19 cellular contexts compared by ENCODE assay signal in the genomic region with DNA sequence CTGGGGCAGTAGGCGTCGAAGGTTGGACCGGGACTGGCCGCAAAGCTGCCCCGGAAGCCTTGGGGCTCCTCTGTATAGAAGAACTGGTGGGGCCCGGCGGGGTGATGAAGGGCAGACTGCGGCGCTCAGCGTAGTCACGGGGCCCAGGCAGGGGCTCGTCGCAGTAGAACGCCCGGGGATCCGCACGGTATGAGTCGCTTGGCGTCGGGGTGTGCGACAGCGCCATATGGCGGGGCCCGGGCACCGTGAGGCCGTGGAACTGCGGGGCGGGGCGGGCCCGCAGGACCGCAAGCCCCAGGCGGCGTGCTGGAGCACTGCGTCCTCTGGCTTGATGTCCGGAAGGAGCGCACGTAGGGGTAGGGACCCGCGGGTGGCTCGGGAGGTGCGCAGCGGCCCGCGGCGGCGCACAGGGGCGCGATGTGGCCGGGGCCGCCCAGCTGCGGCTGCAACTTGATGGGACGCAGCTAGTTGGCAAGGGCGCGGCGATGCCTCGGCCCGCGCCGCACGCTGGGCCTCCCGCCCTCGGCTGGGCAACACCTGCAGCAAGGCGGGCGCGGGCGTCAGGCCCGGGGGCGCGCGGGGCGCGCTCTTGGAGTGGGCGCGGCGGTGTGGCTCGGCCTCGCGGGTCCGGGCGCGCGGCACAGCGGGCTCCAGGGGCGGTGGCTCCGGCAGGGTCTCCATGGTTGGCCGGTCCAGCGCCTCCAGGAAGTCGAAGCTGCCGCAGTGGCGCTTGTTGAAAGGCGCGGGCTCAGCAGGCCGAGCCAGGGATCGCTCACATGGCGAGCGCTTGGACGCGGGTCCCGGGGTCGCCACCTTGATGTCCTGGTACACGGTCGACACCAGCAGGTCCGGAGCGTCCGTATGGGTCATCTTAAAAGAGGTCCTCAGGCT.
A peak's percentile ranks its signal among the peaks of the same experiment; 100 is the strongest.
DNase-seq lines count a peak whose midpoint lies in the region; ATAC-seq and TF ChIP-seq lines count a peak whose summit lies in the region.
"Had no signal": no experiment of that assay in that cellular context is flagged by ENCODE, and none has a peak within 500 bp of the region (broad histone marks: within the 10 kb centered on the region; RNA-seq: fewer than 3 reads in every experiment).

No MANE protein-coding gene starts in this region.

- BruUV-seq in PC-3 (replicated peaks; lab: Mats Ljungman, UMichigan), result no TSS peak

- intact Hi-C loops in PC-3 (cut with micrococcal nuclease) (no loop called here), testis (cut with DNase I; ENCODE audit: low total_unique reads) (no loop called here)

- H3K14ac ChIP-seq in neuronal stem cell (ENCODE audit: low read length), result no peak overlapping the region

- no peaks in the 10 kb centered on the region for H3K79me2 ChIP-seq in PC-3 (ENCODE audit: low read length)

- H3K4me2 ChIP-seq in PC-3 (ENCODE audit: low read length), result peak overlapping the region; percentile 48; the same call in 1 of the 2 replicates
- H3K4me2 ChIP-seq in neuronal stem cell (ENCODE audit: insufficient read depth, low read length, poor library complexity, severe bottlenecking), result peak overlapping the region; percentile 18

- no peak overlapping the region for H2BK120ac ChIP-seq in neuronal stem cell (ENCODE audit: low read depth, low read length)

- TF ChIP-seq CTCF in PC-3 (conservative IDR thresholded peaks at IDR 0.05; ENCODE audit: low read depth, low read length), result no peak
- no peak for TF ChIP-seq CTCF in glutamatergic neuron (IDR thresholded peaks at IDR 0.05; ENCODE audit: partially characterized antibody, unreplicated experiment)
- no peak for TF ChIP-seq CTCF in testis (IDR thresholded peaks at IDR 0.05)
- no peak for TF ChIP-seq CTCF in osteocyte (IDR thresholded peaks at IDR 0.05)

- H3K79me1 ChIP-seq in neuronal stem cell (ENCODE audit: low read depth, low read length), result no peaks in the 10 kb centered on the region

- H3K27ac ChIP-seq in PC-3 (ENCODE audit: low read length), result no peak overlapping the region
- H3K27ac ChIP-seq in neuronal stem cell (replicated peaks; ENCODE audit: low read length), result no peak overlapping the region
- no peak overlapping the region for H3K27ac ChIP-seq in testis

- H3K27me3 Mint-ChIP-seq in glutamatergic neuron (ENCODE audit: unreplicated experiment), result peaks cover 7% of the 10 kb centered on the region
- H3K27me3 Mint-ChIP-seq in osteocyte (ENCODE audit: unreplicated experiment), result no peaks in the 10 kb centered on the region

- H3K9me3 ChIP-seq in PC-3 (ENCODE audit: low read length) (no peaks in the 10 kb centered on the region), neuronal stem cell (replicated peaks in 1 of 2; ENCODE audit: control insufficient read depth in 2 of 2, insufficient read depth in 1 of 2, low read depth in 1 of 2, low read length in 2 of 2) (peaks cover 0 to 2% of the 10 kb centered on the region in 2 donors), testis (no peaks in the 10 kb centered on the region)
- H3K9me3 ChIP-seq: MG63 had no signal

- no peak overlapping the region for H2AK5ac ChIP-seq in neuronal stem cell (ENCODE audit: low read depth, low read length)

- no peaks in the 10 kb centered on the region for H3F3A ChIP-seq in PC-3 (ENCODE audit: low read length, unreplicated experiment)

- POLR2A ChIA-PET in PC-3 (lab: Charles Lee; ENCODE audit: unreplicated experiment), result no interaction called here

- DNase-seq in PC-3 (no peak), glutamatergic neuron (peak; percentile 57), neuronal stem cell (ENCODE audit: low spot score) (no peak), testis (peak; percentile 25), osteocyte (ENCODE audit: extremely low spot score, unreplicated experiment) (no peak)
- no peak for DNase-seq in stimulated activated naive CD4-positive, alpha-beta T cell (lab: John Stamatoyannopoulos, UW)
- DNase-seq: ACHN, AML-193, DMS 273 treated with DMSO at 0.1 percent for 48 hours, GF-D8, GOT3, MG63, NCI-H1105, NCI-H187, NCI-H226, NCI-H524 treated with DMSO at 0.1 percent for 48 hours had no signal

- no peaks in the 10 kb centered on the region for H3K4me1 ChIP-seq in PC-3 (ENCODE audit: insufficient read depth, low read length)
- H3K4me1 ChIP-seq in neuronal stem cell (ENCODE audit: control insufficient read depth in 2 of 2, insufficient read depth in 1 of 2, low read depth in 1 of 2, low read length in 2 of 2), result no peaks in the 10 kb centered on the region
- no peaks in the 10 kb centered on the region for H3K4me1 ChIP-seq in testis

- no peak overlapping the region for H3K4ac ChIP-seq in neuronal stem cell (ENCODE audit: low read length)

- H3K36me3 Mint-ChIP-seq in glutamatergic neuron (ENCODE audit: unreplicated experiment) (no peaks in the 10 kb centered on the region), osteocyte (ENCODE audit: unreplicated experiment) (no peaks in the 10 kb centered on the region)
- H3K36me3 Mint-ChIP-seq: CD14-positive monocyte had no signal

- no peaks in the 10 kb centered on the region for H3K36me3 ChIP-seq in PC-3 (ENCODE audit: low read depth, low read length)
- no peaks in the 10 kb centered on the region for H3K36me3 ChIP-seq in neuronal stem cell (replicated peaks in 1 of 2; ENCODE audit: control insufficient read depth in 2 of 2, insufficient read depth in 2 of 2, low read length in 2 of 2)
- H3K36me3 ChIP-seq in testis (ENCODE audit: low read depth, missing control alignments), result no peaks in the 10 kb centered on the region
- H3K36me3 ChIP-seq: MG63 had no signal

- H4K8ac ChIP-seq in neuronal stem cell (ENCODE audit: low read depth, low read length), result no peak overlapping the region

- H2AFZ ChIP-seq in PC-3 (ENCODE audit: low read length) (0 out of 2 replicates have a peak overlapping the region, but pooled peaks have one; percentile 42), neuronal stem cell (ENCODE audit: low read length) (no peak overlapping the region)

- H2BK5ac ChIP-seq in neuronal stem cell (ENCODE audit: low read length), result no peak overlapping the region

- no peak overlapping the region for H2BK15ac ChIP-seq in neuronal stem cell (ENCODE audit: low read length)

- H3K9ac ChIP-seq in PC-3 (ENCODE audit: low read length) (no peak overlapping the region), neuronal stem cell (ENCODE audit: low read depth, low read length, poor library complexity) (no peak overlapping the region)

- no peak overlapping the region for H3K18ac ChIP-seq in neuronal stem cell (ENCODE audit: low read length)

- H2BK12ac ChIP-seq in neuronal stem cell (ENCODE audit: low read length), result no peak overlapping the region

- H3K27me3 ChIP-seq in PC-3 (ENCODE audit: low read length) (no peaks in the 10 kb centered on the region), neuronal stem cell (ENCODE audit: control insufficient read depth in 3 of 3, insufficient read depth in 3 of 3, low read depth in 1 of 3, low read length in 3 of 3) (no peaks in the 10 kb centered on the region), testis (no peaks in the 10 kb centered on the region)
- H3K27me3 ChIP-seq: MG63 had no signal

- H3K4me3 ChIP-seq in PC-3 (ENCODE audit: low read length), result peak overlapping the region; percentile 43; the same call in 1 of the 2 replicates
- H3K4me3 ChIP-seq in neuronal stem cell (ENCODE audit: low read length in 2 of 2), result no peak overlapping the region
- peak overlapping the region in 1 of 2 donors; percentile 45 for H3K4me3 ChIP-seq in testis
- H3K4me3 ChIP-seq: MG63 had no signal

- H3K4me1 Mint-ChIP-seq in glutamatergic neuron (ENCODE audit: low read depth, unreplicated experiment), result no peaks in the 10 kb centered on the region
- no peaks in the 10 kb centered on the region for H3K4me1 Mint-ChIP-seq in osteocyte (ENCODE audit: unreplicated experiment)
- H3K4me1 Mint-ChIP-seq: CD14-positive monocyte had no signal

- no peak for TF ChIP-seq POLR2A in testis (IDR thresholded peaks at IDR 0.05)

- H3K27ac Mint-ChIP-seq in glutamatergic neuron (ENCODE audit: unreplicated experiment), result no peak overlapping the region
- no peak overlapping the region for H3K27ac Mint-ChIP-seq in osteocyte (ENCODE audit: unreplicated experiment)

- peak; percentile 9 for ATAC-seq in PC-3
- no peak for ATAC-seq in HG03139 (IDR thresholded peaks at IDR 0.05; ENCODE audit: unreplicated experiment)
- ATAC-seq: Panc1 had no signal

- H3K9me3 Mint-ChIP-seq in glutamatergic neuron (ENCODE audit: unreplicated experiment) (peaks cover 3% of the 10 kb centered on the region), osteocyte (ENCODE audit: unreplicated experiment) (peaks cover 18% of the 10 kb centered on the region)

- H4K20me1 ChIP-seq in PC-3 (ENCODE audit: low read length), result no peaks in the 10 kb centered on the region

- H3K9me2 ChIP-seq in PC-3 (replicated peaks; ENCODE audit: low read length), result no peaks in the 10 kb centered on the region

- no CpG with 5 or more reads among the region's 105 CpGs for WGBS in neuronal stem cell (ENCODE audit: extremely low coverage in 2 of 2, insufficient read length in 2 of 2, insufficient replicate concordance in 1 of 2), 2 donors
- WGBS in testis, 2 donors, result 8 to 29% methylated on average over 18 to 66 of the region's 105 CpGs

- no peak overlapping the region for H4K91ac ChIP-seq in neuronal stem cell (ENCODE audit: low read depth, low read length, poor library complexity)

- CTCF ChIA-PET in PC-3 (lab: Charles Lee), result interaction anchor here (0.7 kb wide), 1 partner anchor 23 kb away, joined by 3 read pairs; no protein-coding TSS in a partner anchor

- H3K23ac ChIP-seq in neuronal stem cell (ENCODE audit: low read depth, low read length, poor library complexity), result no peak overlapping the region

- peak overlapping the region; percentile 52 for H3K4me3 Mint-ChIP-seq in glutamatergic neuron (ENCODE audit: unreplicated experiment)
- no peak overlapping the region for H3K4me3 Mint-ChIP-seq in osteocyte (ENCODE audit: unreplicated experiment)
- H3K4me3 Mint-ChIP-seq: CD14-positive monocyte had no signal

Comparison
In these comparisons a context has a peak if more than half of its experiments do, and no peak if none do; other contexts are left out.
1. DNase-seq: peak in glutamatergic neuron (single experiment) and testis (single experiment); none in PC-3 (single experiment), neuronal stem cell (single experiment), osteocyte (single experiment) and stimulated activated naive CD4-positive, alpha-beta T cell (0 of 6).